ENCODE assay signal across 8 cellular contexts in genomic region chr6:3155416-3155815, GRCh38. TPM values are rescaled to one million over a fixed set of nuclear protein-coding genes. Genes with fewer than 3 reads are reported as not detected.
DNase-seq lines count a peak whose midpoint lies in the region; ATAC-seq and TF ChIP-seq lines count a peak whose summit lies in the region.
"Not testable (repeated sequence)": the region's sequence is repeated elsewhere in the genome, so short reads cannot be mapped to it uniquely, and the experiment has no call there.

No MANE protein-coding gene starts in this region.

- H3K4me1 Mint-ChIP-seq in activated T-helper 2 cell treated with anti-CD3 and anti-CD28 coated beads, Interferon-gamma antibody, Interleukin-2, Interleukin-4, amounts not matched to agents 10 μg/mL and 5 μg/mL and 100 μg/mL, durations not matched to agents 14 hours and 24 hours and 36 hours (ENCODE audit: low read depth), result peaks cover 15% of the 10 kb centered on the region
- H3K4me1 Mint-ChIP-seq in endodermal cell, result peaks cover 18% of the 10 kb centered on the region
- H3K4me1 Mint-ChIP-seq in naive thymus-derived CD4-positive, alpha-beta T cell, result peaks cover 4 to 25% (median 19%) of the 10 kb centered on the region in 7 donors
- H3K4me1 Mint-ChIP-seq in osteocyte (ENCODE audit: unreplicated experiment), result peaks cover 29% of the 10 kb centered on the region

- not testable (repeated sequence) for H4K20me1 ChIP-seq in GM23248 (ENCODE audit: insufficient read depth)

- not testable (repeated sequence) for ATAC-seq in naive thymus-derived CD4-positive, alpha-beta T cell

- H3K4me1 ChIP-seq in GM23248 (ENCODE audit: insufficient read depth); endodermal cell (ENCODE audit: control insufficient read depth, insufficient read depth, low read length): not testable (repeated sequence)
- H3K4me1 ChIP-seq in Peyer's patch (peaks cover 0 to 25% (median 0%) of the 10 kb centered on the region in 4 donors), iPS-18a (ENCODE audit: control insufficient read depth, low read depth, low read length) (peaks cover 21% of the 10 kb centered on the region)
- peaks cover 10 to 11% of the 10 kb centered on the region in 2 donors for H3K4me1 ChIP-seq in naive thymus-derived CD4-positive, alpha-beta T cell (ENCODE audit: control insufficient read depth in 2 of 2, insufficient read depth in 2 of 2, low read length in 2 of 2)

- H3K9me3 Mint-ChIP-seq in activated T-helper 2 cell treated with anti-CD3 and anti-CD28 coated beads, Interferon-gamma antibody, Interleukin-2, Interleukin-4, amounts not matched to agents 10 μg/mL and 5 μg/mL and 100 μg/mL, durations not matched to agents 14 hours and 24 hours and 36 hours; endodermal cell; naive thymus-derived CD4-positive, alpha-beta T cell; osteocyte (ENCODE audit: unreplicated experiment): not testable (repeated sequence)

- DNase-seq in AG04449 (ENCODE audit: low read depth, low spot score); GM23248; activated T-helper 2 cell treated with anti-CD3 and anti-CD28 coated beads, Interferon-gamma antibody, Interleukin-2, Interleukin-4, amounts not matched to agents 10 μg/mL and 5 μg/mL and 100 μg/mL, durations not matched to agents 14 hours and 24 hours and 36 hours (ENCODE audit: low spot score); endodermal cell; naive thymus-derived CD4-positive, alpha-beta T cell; osteocyte (ENCODE audit: extremely low spot score, unreplicated experiment): not testable (repeated sequence)
- DNase-seq in Peyer's patch, result peak in 2 of 3 donors; percentile 55 to 58

- peaks cover 28% of the 10 kb centered on the region for H3F3A ChIP-seq in GM23248 (ENCODE audit: insufficient read depth)

- H3K27me3 ChIP-seq in GM23248 (replicated peaks; ENCODE audit: insufficient read depth); Peyer's patch; endodermal cell (ENCODE audit: control insufficient read depth, insufficient read depth, low read length, poor library complexity, severe bottlenecking); iPS-18a (ENCODE audit: control insufficient read depth, insufficient read depth, low read length); naive thymus-derived CD4-positive, alpha-beta T cell (ENCODE audit: control insufficient read depth in 2 of 2, insufficient read depth in 2 of 2, low read length in 2 of 2): not testable (repeated sequence)

- H3K9me3 ChIP-seq in GM23248 (ENCODE audit: low read depth); Peyer's patch; endodermal cell (ENCODE audit: control insufficient read depth, low read length); iPS-18a (ENCODE audit: control insufficient read depth, low read depth, low read length); naive thymus-derived CD4-positive, alpha-beta T cell (ENCODE audit: control insufficient read depth in 2 of 3, low read length in 3 of 3): not testable (repeated sequence)

- H3K27ac ChIP-seq in GM23248 (peak overlapping the region; percentile 22), Peyer's patch (peak overlapping the region in 1 of 4 donors; percentile 6)
- H3K27ac ChIP-seq in endodermal cell (ENCODE audit: low read depth, low read length); iPS-18a (ENCODE audit: low read length); naive thymus-derived CD4-positive, alpha-beta T cell (ENCODE audit: low read depth, low read length): not testable (repeated sequence)

- H3K9me2 ChIP-seq in GM23248 (ENCODE audit: insufficient read depth), result not testable (repeated sequence)

- in situ Hi-C loops in GM23248 (cut with MboI), result not testable (repeated sequence)

- peaks cover 40% of the 10 kb centered on the region for H3K27me3 Mint-ChIP-seq in activated T-helper 2 cell treated with anti-CD3 and anti-CD28 coated beads, Interferon-gamma antibody, Interleukin-2, Interleukin-4, amounts not matched to agents 10 μg/mL and 5 μg/mL and 100 μg/mL, durations not matched to agents 14 hours and 24 hours and 36 hours (ENCODE audit: low read depth)
- not testable (repeated sequence) for H3K27me3 Mint-ChIP-seq in endodermal cell (ENCODE audit: insufficient read depth); osteocyte (ENCODE audit: unreplicated experiment)
- H3K27me3 Mint-ChIP-seq in naive thymus-derived CD4-positive, alpha-beta T cell, result peaks cover 0 to 38% (median 4%) of the 10 kb centered on the region in 5 donors

- H3K36me3 ChIP-seq in GM23248 (ENCODE audit: low read depth) (peaks cover 25% of the 10 kb centered on the region), Peyer's patch (peaks cover 0 to 27% (median 0%) of the 10 kb centered on the region in 3 donors), endodermal cell (ENCODE audit: control insufficient read depth, insufficient read depth, low read length) (peaks cover 26% of the 10 kb centered on the region), iPS-18a (ENCODE audit: control insufficient read depth, low read depth, low read length) (peaks cover 29% of the 10 kb centered on the region)
- H3K36me3 ChIP-seq in naive thymus-derived CD4-positive, alpha-beta T cell (ENCODE audit: control insufficient read depth in 2 of 3, insufficient read depth in 3 of 3, low read length in 3 of 3), result not testable (repeated sequence)

- peaks cover 21% of the 10 kb centered on the region for H3K79me2 ChIP-seq in GM23248 (ENCODE audit: insufficient read depth)

- H2AFZ ChIP-seq in GM23248, result not testable (repeated sequence)

- intact Hi-C loops in activated T-helper 2 cell treated with anti-CD3 and anti-CD28 coated beads, Interferon-gamma antibody, Interleukin-2, Interleukin-4, amounts not matched to agents 10 μg/mL and 5 μg/mL and 100 μg/mL, durations not matched to agents 14 hours and 24 hours and 36 hours (cut with micrococcal nuclease); naive thymus-derived CD4-positive, alpha-beta T cell (cut with micrococcal nuclease): not testable (repeated sequence)

- POLR2A ChIA-PET in AG04449 (lab: Yijun Ruan, JAX), result interaction anchor here (0.8 to 1.0 kb wide), 2 partner anchors 16 to 25 kb away, joined by 3 read pairs; no protein-coding TSS in a partner anchor
- POLR2A ChIA-PET in naive thymus-derived CD4-positive, alpha-beta T cell (lab: Charles Lee), result not testable (repeated sequence)

- peak overlapping the region; percentile 99 for H3K9ac ChIP-seq in GM23248
- H3K9ac ChIP-seq in endodermal cell (ENCODE audit: extremely low read depth, low read length, poor library complexity, severe bottlenecking); iPS-18a (ENCODE audit: low read length): not testable (repeated sequence)

- 67 to 70% methylated on average over 6 of the region's 6 CpGs for WGBS in GM23248 (ENCODE audit: low coverage in 1 of 2, low lambda C conversion rate in 2 of 2, missing lambda C conversion rate in 2 of 2), 2 experiments
- 86 to 89% methylated on average over 3 to 6 of the region's 6 CpGs for WGBS in endodermal cell (ENCODE audit: insufficient coverage in 1 of 2, insufficient read length in 1 of 2), 2 experiments

- peak overlapping the region; percentile 6 for H3K4me3 Mint-ChIP-seq in activated T-helper 2 cell treated with anti-CD3 and anti-CD28 coated beads, Interferon-gamma antibody, Interleukin-2, Interleukin-4, amounts not matched to agents 10 μg/mL and 5 μg/mL and 100 μg/mL, durations not matched to agents 14 hours and 24 hours and 36 hours (ENCODE audit: low read depth)
- H3K4me3 Mint-ChIP-seq in endodermal cell (peak overlapping the region; percentile 93), osteocyte (ENCODE audit: unreplicated experiment) (peak overlapping the region; percentile 94)
- peak overlapping the region in 6 of 10 donors; percentile 37 to 85 (median 54) for H3K4me3 Mint-ChIP-seq in naive thymus-derived CD4-positive, alpha-beta T cell

- H3K36me3 Mint-ChIP-seq in activated T-helper 2 cell treated with anti-CD3 and anti-CD28 coated beads, Interferon-gamma antibody, Interleukin-2, Interleukin-4, amounts not matched to agents 10 μg/mL and 5 μg/mL and 100 μg/mL, durations not matched to agents 14 hours and 24 hours and 36 hours (ENCODE audit: low read depth), result peaks cover 13% of the 10 kb centered on the region
- H3K36me3 Mint-ChIP-seq in endodermal cell (ENCODE audit: low read depth) (peaks cover 24% of the 10 kb centered on the region), osteocyte (ENCODE audit: unreplicated experiment) (peaks cover 26% of the 10 kb centered on the region)
- H3K36me3 Mint-ChIP-seq in naive thymus-derived CD4-positive, alpha-beta T cell, result not testable (repeated sequence)

- peak; percentile 38 to 48 for TF ChIP-seq POLR2A in Peyer's patch (IDR thresholded peaks at IDR 0.05)

- CTCF ChIA-PET in AG04449 (lab: Yijun Ruan, JAX), result interaction anchor here (1.0 to 7.3 kb wide), 2 partner anchors 23 to 93 kb away, joined by 3 to 86 read pairs; no protein-coding TSS in a partner anchor
- CTCF ChIA-PET in naive thymus-derived CD4-positive, alpha-beta T cell (lab: Charles Lee), result not testable (repeated sequence)

- peak overlapping the region; percentile 96 for H3K4me2 ChIP-seq in GM23248 (ENCODE audit: unreplicated experiment)

- TF ChIP-seq CTCF in AG04449 (IDR thresholded peaks at IDR 0.05; ENCODE audit: insufficient read depth, low read length, missing control alignments); Peyer's patch (IDR thresholded peaks at IDR 0.05); endodermal cell (conservative IDR thresholded peaks at IDR 0.05); osteocyte (IDR thresholded peaks at IDR 0.05): not testable (repeated sequence)

- peak overlapping the region; percentile 25 for H3K4me3 ChIP-seq in AG04449 (ENCODE audit: low read depth, low read length)
- peak overlapping the region; percentile 98; the same call in 1 of the 2 replicates for H3K4me3 ChIP-seq in GM23248
- not testable (repeated sequence) for H3K4me3 ChIP-seq in Peyer's patch; naive thymus-derived CD4-positive, alpha-beta T cell (ENCODE audit: low read length)
- peak overlapping the region; percentile 98 for H3K4me3 ChIP-seq in endodermal cell (ENCODE audit: low read length)
- peak overlapping the region; percentile 89 for H3K4me3 ChIP-seq in iPS-18a (ENCODE audit: low read length)

- not testable (repeated sequence) for H3K27ac Mint-ChIP-seq in activated T-helper 2 cell treated with anti-CD3 and anti-CD28 coated beads, Interferon-gamma antibody, Interleukin-2, Interleukin-4, amounts not matched to agents 10 μg/mL and 5 μg/mL and 100 μg/mL, durations not matched to agents 14 hours and 24 hours and 36 hours; osteocyte (ENCODE audit: unreplicated experiment)
- peak overlapping the region; percentile 39 for H3K27ac Mint-ChIP-seq in endodermal cell
- peak overlapping the region in 4 of 9 donors; percentile 6 to 62 (median 38) for H3K27ac Mint-ChIP-seq in naive thymus-derived CD4-positive, alpha-beta T cell

RNA-seq across cellular contexts. Expression of gene TUBB2A, which starts 1.9 kb away (rescaled TPM):
- 163 and 190 TPM in 2 replicates for total RNA-seq in GM23248 (2014; rRNA removed; shearing (Covaris generic))
- 190 and 195 TPM in 2 replicates for polyA plus RNA-seq in GM23248 (2016; fragmentation: Nextera tagmentation; extraction: Ambion mirVana)
- total RNA-seq in Peyer's patch, result 10 to 100 TPM; 13.2 to 61.6 (median 47.6) TPM
- total RNA-seq in activated T-helper 2 cell treated with anti-CD3 and anti-CD28 coated beads, Interferon-gamma antibody, Interleukin-2, Interleukin-4, amounts not matched to agents 10 μg/mL and 5 μg/mL and 100 μg/mL, durations not matched to agents 14 hours and 24 hours and 36 hours, result 7.2 and 7.4 TPM in 2 replicates
- 100 to 1,000 TPM; 262 to 297 TPM for total RNA-seq in endodermal cell
- 327 TPM for polyA plus RNA-seq in endodermal cell (2013, experiment 1 of 2)
- polyA plus RNA-seq in endodermal cell (2013, experiment 2 of 2), result 301 TPM
- 10 to 100 TPM in 2 of 5 experiments, 1 to 10 TPM in 3; 2.2 to 39.6 (median 3.1) TPM for total RNA-seq in naive thymus-derived CD4-positive, alpha-beta T cell
- 1 to 10 TPM; 1.3 to 5.4 TPM for polyA plus RNA-seq in naive thymus-derived CD4-positive, alpha-beta T cell
- 82.3 and 92.3 TPM in 2 replicates for total RNA-seq in osteocyte

RNA-seq across cellular contexts. Expression of gene BPHL, which starts 36.9 kb away (rescaled TPM):
- 8.0 and 8.5 TPM in 2 replicates for total RNA-seq in GM23248 (2014; rRNA removed; shearing (Covaris generic))
- 20.2 and 21.0 TPM in 2 replicates for polyA plus RNA-seq in GM23248 (2016; fragmentation: Nextera tagmentation; extraction: Ambion mirVana)
- total RNA-seq in Peyer's patch, result 10 to 100 TPM; 21.5 to 73.1 (median 68.2) TPM
- total RNA-seq in activated T-helper 2 cell treated with anti-CD3 and anti-CD28 coated beads, Interferon-gamma antibody, Interleukin-2, Interleukin-4, amounts not matched to agents 10 μg/mL and 5 μg/mL and 100 μg/mL, durations not matched to agents 14 hours and 24 hours and 36 hours, result 12.1 and 15.8 TPM in 2 replicates
- total RNA-seq in endodermal cell, result 10 to 100 TPM; 42.8 to 42.9 TPM
- polyA plus RNA-seq in endodermal cell (2013, experiment 1 of 2), result 33.5 TPM
- polyA plus RNA-seq in endodermal cell (2013, experiment 2 of 2), result 32.0 TPM
- 10 to 100 TPM in 2 of 5 experiments, 1 to 10 TPM in 3; 7.9 to 18.0 (median 10.0) TPM for total RNA-seq in naive thymus-derived CD4-positive, alpha-beta T cell
- 1 to 10 TPM; 9.3 to 9.6 TPM for polyA plus RNA-seq in naive thymus-derived CD4-positive, alpha-beta T cell
- total RNA-seq in osteocyte, result 26.6 and 27.7 TPM in 2 replicates

Comparison
In these comparisons a context has a peak if more than half of its experiments do, and no peak if none do; other contexts are left out.
1. H3K4me3 Mint-ChIP-seq: peak in every context shown above with its lines; median percentile 94 in osteocyte; 93 in endodermal cell; 54 in naive thymus-derived CD4-positive, alpha-beta T cell; 6 in activated T-helper 2 cell treated with anti-CD3 and anti-CD28 coated beads, Interferon-gamma antibody, Interleukin-2, Interleukin-4, amounts not matched to agents 10 μg/mL and 5 μg/mL and 100 μg/mL, durations not matched to agents 14 hours and 24 hours and 36 hours.